1 cellular context compared by ENCODE assay signal in genomic region chr3:176426371-176426770, GRCh38.
TF ChIP-seq lines count a peak whose summit lies in the region.

No MANE protein-coding gene starts in this region.

TF ChIP-seq in WTC11, 78 proteins besides CTCF, POLR2A, EP300 and RAD21 (continued from another document):
- TF ChIP-seq, protein P1, sequence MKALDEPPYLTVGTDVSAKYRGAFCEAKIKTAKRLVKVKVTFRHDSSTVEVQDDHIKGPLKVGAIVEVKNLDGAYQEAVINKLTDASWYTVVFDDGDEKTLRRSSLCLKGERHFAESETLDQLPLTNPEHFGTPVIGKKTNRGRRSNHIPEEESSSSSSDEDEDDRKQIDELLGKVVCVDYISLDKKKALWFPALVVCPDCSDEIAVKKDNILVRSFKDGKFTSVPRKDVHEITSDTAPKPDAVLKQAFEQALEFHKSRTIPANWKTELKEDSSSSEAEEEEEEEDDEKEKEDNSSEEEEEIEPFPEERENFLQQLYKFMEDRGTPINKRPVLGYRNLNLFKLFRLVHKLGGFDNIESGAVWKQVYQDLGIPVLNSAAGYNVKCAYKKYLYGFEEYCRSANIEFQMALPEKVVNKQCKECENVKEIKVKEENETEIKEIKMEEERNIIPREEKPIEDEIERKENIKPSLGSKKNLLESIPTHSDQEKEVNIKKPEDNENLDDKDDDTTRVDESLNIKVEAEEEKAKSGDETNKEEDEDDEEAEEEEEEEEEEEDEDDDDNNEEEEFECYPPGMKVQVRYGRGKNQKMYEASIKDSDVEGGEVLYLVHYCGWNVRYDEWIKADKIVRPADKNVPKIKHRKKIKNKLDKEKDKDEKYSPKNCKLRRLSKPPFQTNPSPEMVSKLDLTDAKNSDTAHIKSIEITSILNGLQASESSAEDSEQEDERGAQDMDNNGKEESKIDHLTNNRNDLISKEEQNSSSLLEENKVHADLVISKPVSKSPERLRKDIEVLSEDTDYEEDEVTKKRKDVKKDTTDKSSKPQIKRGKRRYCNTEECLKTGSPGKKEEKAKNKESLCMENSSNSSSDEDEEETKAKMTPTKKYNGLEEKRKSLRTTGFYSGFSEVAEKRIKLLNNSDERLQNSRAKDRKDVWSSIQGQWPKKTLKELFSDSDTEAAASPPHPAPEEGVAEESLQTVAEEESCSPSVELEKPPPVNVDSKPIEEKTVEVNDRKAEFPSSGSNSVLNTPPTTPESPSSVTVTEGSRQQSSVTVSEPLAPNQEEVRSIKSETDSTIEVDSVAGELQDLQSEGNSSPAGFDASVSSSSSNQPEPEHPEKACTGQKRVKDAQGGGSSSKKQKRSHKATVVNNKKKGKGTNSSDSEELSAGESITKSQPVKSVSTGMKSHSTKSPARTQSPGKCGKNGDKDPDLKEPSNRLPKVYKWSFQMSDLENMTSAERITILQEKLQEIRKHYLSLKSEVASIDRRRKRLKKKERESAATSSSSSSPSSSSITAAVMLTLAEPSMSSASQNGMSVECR (CRISPR knock-in tag; IDR thresholded peaks at IDR 0.05; ENCODE audit: borderline replicate concordance) = no peak
- TF ChIP-seq ZNF396 (CRISPR knock-in tag; IDR thresholded peaks at IDR 0.05; ENCODE audit: borderline replicate concordance) (no peak), ATF3 (CRISPR knock-in tag; conservative IDR thresholded peaks at IDR 0.05) (no peak), ETV6 (CRISPR knock-in tag; IDR thresholded peaks at IDR 0.05) (no peak), ZNF532 (CRISPR knock-in tag; IDR thresholded peaks at IDR 0.05; ENCODE audit: borderline replicate concordance) (no peak), CREM (CRISPR knock-in tag; IDR thresholded peaks at IDR 0.05) (no peak), MAX (CRISPR knock-in tag; IDR thresholded peaks at IDR 0.05) (no peak), FOXJ3 (CRISPR knock-in tag; IDR thresholded peaks at IDR 0.05; ENCODE audit: borderline replicate concordance) (no peak)
- TF ChIP-seq, protein P2, sequence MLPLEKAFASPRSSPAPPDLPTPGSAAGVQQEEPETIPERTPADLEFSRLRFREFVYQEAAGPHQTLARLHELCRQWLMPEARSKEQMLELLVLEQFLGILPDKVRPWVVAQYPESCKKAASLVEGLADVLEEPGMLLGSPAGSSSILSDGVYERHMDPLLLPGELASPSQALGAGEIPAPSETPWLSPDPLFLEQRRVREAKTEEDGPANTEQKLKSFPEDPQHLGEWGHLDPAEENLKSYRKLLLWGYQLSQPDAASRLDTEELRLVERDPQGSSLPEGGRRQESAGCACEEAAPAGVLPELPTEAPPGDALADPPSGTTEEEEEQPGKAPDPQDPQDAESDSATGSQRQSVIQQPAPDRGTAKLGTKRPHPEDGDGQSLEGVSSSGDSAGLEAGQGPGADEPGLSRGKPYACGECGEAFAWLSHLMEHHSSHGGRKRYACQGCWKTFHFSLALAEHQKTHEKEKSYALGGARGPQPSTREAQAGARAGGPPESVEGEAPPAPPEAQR (CRISPR knock-in tag; IDR thresholded peaks at IDR 0.05) = no peak
TF ChIP-seq in WTC11: peak in this region for 0.
